In the genomic region with DNA sequence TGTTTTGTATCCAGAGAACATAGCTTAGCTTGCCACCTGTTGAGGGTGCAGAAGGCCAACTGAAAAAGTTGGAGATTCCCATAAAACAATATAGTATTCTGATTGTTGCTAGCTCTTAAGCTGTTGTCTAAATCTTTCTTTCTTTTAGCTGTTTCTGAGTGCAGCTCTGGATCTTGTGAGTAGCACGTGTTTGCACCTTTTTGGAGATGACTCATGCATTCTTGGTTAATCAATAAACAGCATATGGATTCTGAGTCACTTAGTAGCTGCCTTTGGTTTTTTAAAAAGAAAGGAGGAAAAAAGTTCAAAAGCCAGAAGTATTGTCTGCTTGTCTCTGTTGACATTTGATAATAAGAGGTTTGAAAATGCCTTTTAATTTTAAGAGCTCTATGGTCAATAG, we compare ENCODE assay signal across 19 cellular contexts.
A peak's percentile ranks its signal among the peaks of the same experiment; 100 is the strongest.
DNase-seq lines count a peak whose midpoint lies in the region; ATAC-seq and TF ChIP-seq lines count a peak whose summit lies in the region.
"Had no signal": no experiment of that assay in that cellular context is flagged by ENCODE, and none has a peak within 500 bp of the region (broad histone marks: within the 10 kb centered on the region; RNA-seq: fewer than 3 reads in every experiment).

No MANE protein-coding gene starts in this region.

- intact Hi-C loops in lower leg skin (cut with DNase I; ENCODE audit: low total_unique reads): no loop called here

- ATAC-seq in GM21737 (IDR thresholded peaks at IDR 0.05; ENCODE audit: unreplicated experiment) (peak; percentile 64), GM21367 (IDR thresholded peaks at IDR 0.05; ENCODE audit: unreplicated experiment) (no peak)
- ATAC-seq: effector memory CD8-positive, alpha-beta T cell; gastrocnemius medialis; mucosa of descending colon; psoas muscle had no signal

- WGBS in lower leg skin, 2 donors: 35 to 43% methylated on average over 1 of the region's 1 CpG

- TF ChIP-seq CTCF in fibroblast of mammary gland (conservative IDR thresholded peaks at IDR 0.05; ENCODE audit: control insufficient read depth, insufficient read depth, low read depth, low read length): no peak
- no peak for TF ChIP-seq CTCF in lower leg skin (IDR thresholded peaks at IDR 0.05)

- no peak overlapping the region for H3K4me3 ChIP-seq in fibroblast of mammary gland (ENCODE audit: control insufficient read depth, low read depth, low read length)
- H3K4me3 ChIP-seq in lower leg skin (ENCODE audit: low read depth, poor library complexity, severe bottlenecking): no peak overlapping the region
- H3K4me3 ChIP-seq: gastrocnemius medialis, mucosa of descending colon, psoas muscle had no signal

- TF ChIP-seq POLR2A in lower leg skin (IDR thresholded peaks at IDR 0.05): no peak

- peak; percentile 53 for DNase-seq in DMS53 treated with DMSO at 0.1 percent for 48 hours (lab: John Stamatoyannopoulos, UW; ENCODE audit: unreplicated experiment)
- DNase-seq in HS-27A (ENCODE audit: low read depth): peak; percentile 3
- DNase-seq in fibroblast of mammary gland (ENCODE audit: low read depth): peak; percentile 12
- no peak for DNase-seq in NCI-H2081 treated with DMSO at 0.1 percent for 48 hours (lab: John Stamatoyannopoulos, UW)
- no peak for DNase-seq in lower leg skin (ENCODE audit: low spot score in 2 of 2)
- no peak for DNase-seq in NCI-H82 (lab: John Stamatoyannopoulos, UW)
- DNase-seq: activated CD4-positive, alpha-beta memory T cell treated with anti-CD3 and anti-CD28 coated beads, Interleukin-2, amount 10 ng/mL, durations not matched to agents 7 days and 5 days; activated effector memory CD4-positive, alpha-beta T cell treated with Interleukin-2 at 50 U/mL for 16 hours; DMS153; effector memory CD8-positive, alpha-beta T cell; gastrocnemius medialis; mucosa of descending colon; NCI-H1694 treated with DMSO at 0.1 percent for 48 hours; NCI-H69; psoas muscle; Right ventricle myocardium superior; trophoblast cell had no signal

Comparison
In these comparisons a context has a peak if more than half of its experiments do, and no peak if none do; other contexts are left out.
1. DNase-seq: peak in DMS53 treated with DMSO at 0.1 percent for 48 hours (single experiment), HS-27A (single experiment) and fibroblast of mammary gland (single experiment); none in NCI-H2081 treated with DMSO at 0.1 percent for 48 hours (single experiment), lower leg skin (0 of 2) and NCI-H82 (single experiment).